Comparison of ENCODE assay signal across 8 cellular contexts in the genomic region with DNA sequence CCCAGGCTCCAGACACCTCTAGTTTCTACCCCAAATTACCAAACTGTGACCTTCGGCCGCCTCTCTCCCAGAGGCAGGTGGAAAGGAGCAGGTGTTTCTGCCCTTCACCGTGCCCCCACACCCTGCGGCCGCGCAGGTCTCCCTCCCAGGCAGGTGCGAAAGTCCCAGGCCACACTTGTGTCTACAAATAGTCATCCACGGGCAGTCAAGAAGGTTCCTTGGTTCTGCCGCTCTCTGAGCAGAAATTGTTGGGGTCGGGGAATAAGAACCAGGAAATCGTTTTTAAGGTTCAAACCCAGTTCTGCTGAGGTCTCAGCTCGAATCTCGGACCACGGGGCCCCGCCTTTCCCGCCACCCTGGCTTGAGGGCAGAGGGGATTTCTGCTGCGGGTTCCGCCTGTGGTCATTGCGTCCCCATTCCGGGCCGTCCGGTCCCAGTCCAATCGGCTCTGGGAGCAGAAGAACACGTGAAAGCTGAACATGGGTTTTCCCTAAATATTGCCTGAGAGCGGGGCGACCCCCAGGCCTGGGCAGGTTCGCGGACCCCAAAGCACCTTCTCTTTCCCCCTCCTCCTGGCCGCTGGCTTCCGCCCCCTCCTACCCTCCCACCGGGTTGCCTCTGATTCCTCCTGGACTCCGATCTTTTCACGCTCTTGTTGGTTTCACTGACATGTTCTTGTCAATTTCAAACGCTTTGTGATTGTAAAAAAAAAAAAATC. TPM values are rescaled to one million over a fixed set of nuclear protein-coding genes. Genes with fewer than 3 reads are reported as not detected.
DNase-seq lines count a peak whose midpoint lies in the region; ATAC-seq and TF ChIP-seq lines count a peak whose summit lies in the region.

No MANE protein-coding gene starts in this region.

- peaks cover 26% of the 10 kb centered on the region for H3K27me3 Mint-ChIP-seq in memory B cell

- H3K9ac ChIP-seq in PC-3 (ENCODE audit: low read length), result peak overlapping the region; percentile 83
- H3K9ac ChIP-seq in colonic mucosa (ENCODE audit: low read depth in 2 of 2, low read length in 2 of 2), result peak overlapping the region; percentile 76 to 77

- H3K4me3 ChIP-seq in PC-3 (ENCODE audit: low read length), result peak overlapping the region; percentile 78
- H3K4me3 ChIP-seq in colonic mucosa, result peak overlapping the region; percentile 71
- H3K4me3 ChIP-seq in upper lobe of left lung, result peak overlapping the region; percentile 30 to 73 (median 60)

- H4K20me1 ChIP-seq in PC-3 (ENCODE audit: low read length), result peaks cover 31% of the 10 kb centered on the region

- H3K27me3 ChIP-seq in PC-3 (ENCODE audit: low read length) (peaks cover 40% of the 10 kb centered on the region), colonic mucosa (no peaks in the 10 kb centered on the region), upper lobe of left lung (peaks cover 0 to 7% (median 2%) of the 10 kb centered on the region in 4 donors)

- H3K4me1 Mint-ChIP-seq in memory B cell, result peaks cover 12% of the 10 kb centered on the region

- TF ChIP-seq CTCF in PC-3 (conservative IDR thresholded peaks at IDR 0.05; ENCODE audit: low read depth, low read length) (no peak), colonic mucosa (IDR thresholded peaks at IDR 0.05) (no peak), upper lobe of left lung (IDR thresholded peaks at IDR 0.05) (peak in 1 of 6 experiments; percentile 8)

- H3F3A ChIP-seq in PC-3 (ENCODE audit: low read length, unreplicated experiment), result no peaks in the 10 kb centered on the region

- H3K4me2 ChIP-seq in PC-3 (ENCODE audit: low read length), result peak overlapping the region; percentile 95

- H3K36me3 Mint-ChIP-seq in memory B cell, result no peaks in the 10 kb centered on the region

- H3K27ac Mint-ChIP-seq in memory B cell, result peak overlapping the region; percentile 76

- ATAC-seq in Right ventricle myocardium inferior (no peak), PC-3 (no peak), memory B cell (ENCODE audit: low read depth) (no peak), upper lobe of left lung (ENCODE audit: low FRiP score in 2 of 2) (peak in 1 of 2 donors; percentile 25), HG03039 (IDR thresholded peaks at IDR 0.05; ENCODE audit: unreplicated experiment) (no peak)

- H2AFZ ChIP-seq in PC-3 (ENCODE audit: low read length), result peak overlapping the region; percentile 61

- no peaks in the 10 kb centered on the region for H3K9me2 ChIP-seq in PC-3 (replicated peaks; ENCODE audit: low read length)

- TF ChIP-seq EP300 in upper lobe of left lung (IDR thresholded peaks at IDR 0.05), result no peak

- BruUV-seq in PC-3 (replicated peaks; lab: Mats Ljungman, UMichigan), result no TSS peak

- peak in 1 of 4 donors; percentile 10 for TF ChIP-seq POLR2A in upper lobe of left lung (IDR thresholded peaks at IDR 0.05)

- 1% methylated on average over 10 to 34 of the region's 34 CpGs for WGBS in upper lobe of left lung, 2 donors

- H3K4me3 Mint-ChIP-seq in memory B cell, result peak overlapping the region; percentile 97

- intact Hi-C loops in Right ventricle myocardium inferior (cut with DNase I), result loop anchor here (5.0 kb wide), 2 partner anchors 50 to 60 kb away; no protein-coding TSS in a partner anchor
- intact Hi-C loops in cardiac septum (cut with DNase I), result loop anchor here (5.0 kb wide), 1 partner anchor 185 kb away; the partner anchor contains the start of genes NSL1 and TATDN3
- intact Hi-C loops in PC-3 (cut with micrococcal nuclease), result loop anchor here (5.0 kb wide), 4 partner anchors 115 to 465 kb away; no protein-coding TSS in a partner anchor
- intact Hi-C loops in colonic mucosa (cut with DNase I), result loop anchor here (5.0 kb wide), 1 partner anchor 50 kb away; no protein-coding TSS in a partner anchor

- H3K36me3 ChIP-seq in PC-3 (ENCODE audit: low read depth, low read length), result no peaks in the 10 kb centered on the region
- H3K36me3 ChIP-seq in colonic mucosa, result no peaks in the 10 kb centered on the region
- H3K36me3 ChIP-seq in upper lobe of left lung, result no peaks in the 10 kb centered on the region

- H3K79me2 ChIP-seq in PC-3 (ENCODE audit: low read length), result peaks cover 30% of the 10 kb centered on the region

- H3K4me1 ChIP-seq in PC-3 (ENCODE audit: insufficient read depth, low read length) (peaks cover 37% of the 10 kb centered on the region), colonic mucosa (no peaks in the 10 kb centered on the region), upper lobe of left lung (peaks cover 33 to 53% (median 37%) of the 10 kb centered on the region in 4 donors)

- H3K9me3 ChIP-seq in PC-3 (ENCODE audit: low read length), result no peaks in the 10 kb centered on the region
- no peaks in the 10 kb centered on the region for H3K9me3 ChIP-seq in colonic mucosa
- no peaks in the 10 kb centered on the region for H3K9me3 ChIP-seq in upper lobe of left lung

- DNase-seq in Right ventricle myocardium inferior (ENCODE audit: missing footprints) (peak; percentile 73), cardiac septum (ENCODE audit: low spot score) (no peak), PC-3 (peak; percentile 43), colonic mucosa (peak; percentile 63), memory B cell (ENCODE audit: low spot score in 2 of 2) (peak in 1 of 2 donors; percentile 35), upper lobe of left lung (peak; percentile 51 to 86), dermis blood vessel endothelial cell (no peak)

- CTCF ChIA-PET in PC-3 (lab: Charles Lee), result interaction anchor here (1.4 kb wide), 1 partner anchor 58 kb away, joined by 4 read pairs; no protein-coding TSS in a partner anchor

- POLR2A ChIA-PET in PC-3 (lab: Charles Lee; ENCODE audit: unreplicated experiment), result interaction anchor here (0.6 to 1.4 kb wide), 5 partner anchors 8 to 130 kb away, joined by 5 to 13 read pairs (median 7); no protein-coding TSS in a partner anchor

- H3K27ac ChIP-seq in PC-3 (ENCODE audit: low read length) (peak overlapping the region; percentile 56), colonic mucosa (peak overlapping the region; percentile 91), upper lobe of left lung (peak overlapping the region; percentile 91 to 99 (median 98))

- H3K9me3 Mint-ChIP-seq in memory B cell, result no peaks in the 10 kb centered on the region

RNA-seq across cellular contexts. Expression of gene ATF3, which starts 1.2 kb away (rescaled TPM):
- total RNA-seq in Right ventricle myocardium inferior (13.7 TPM), cardiac septum (16.2 TPM), PC-3 (2014; rRNA removed) (275 and 335 TPM in 2 replicates), colonic mucosa (10 to 100 TPM; 17.7 to 34.0 TPM), upper lobe of left lung (10 to 100 TPM in 5 of 6 donors, 1 to 10 TPM in 1; 7.3 to 69.3 (median 21.2) TPM), dermis blood vessel endothelial cell (1.4 and 6.0 TPM in 2 replicates)

Comparison
In these comparisons a context has a peak if more than half of its experiments do, and no peak if none do; other contexts are left out.
1. DNase-seq: peak in Right ventricle myocardium inferior (single experiment), PC-3 (single experiment), colonic mucosa (single experiment) and upper lobe of left lung (2 of 2); none in cardiac septum (single experiment) and dermis blood vessel endothelial cell (single experiment).
2. Peak in every context shown above with its lines, with median percentiles within 50 percentile points of each other: H3K27ac ChIP-seq and H3K4me3 ChIP-seq.